Comparison of ENCODE assay signal across 20 cellular contexts in the genomic region with DNA sequence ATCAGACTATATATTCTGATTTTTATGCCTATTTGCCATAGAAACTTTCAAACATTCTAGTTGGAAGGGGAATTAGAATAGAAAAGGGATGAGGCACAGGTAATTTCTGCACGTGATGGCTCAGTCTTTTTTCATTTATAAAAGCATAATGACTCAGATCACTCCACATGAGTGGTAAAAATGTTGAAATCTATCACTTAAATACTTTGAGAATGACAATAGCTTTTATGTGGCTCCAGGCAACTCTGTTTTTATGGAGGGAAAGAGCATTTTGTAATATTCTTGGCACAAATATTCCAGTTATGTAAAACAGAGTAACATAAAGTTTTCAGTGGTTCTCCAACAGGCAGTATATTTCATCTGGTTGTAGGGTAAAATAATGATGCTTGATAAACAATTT. TPM values are rescaled to one million over a fixed set of nuclear protein-coding genes. Genes with fewer than 3 reads are reported as not detected.
DNase-seq lines count a peak whose midpoint lies in the region; ATAC-seq, FAIRE-seq and TF ChIP-seq lines count a peak whose summit lies in the region.
"Had no signal": no experiment of that assay in that cellular context is flagged by ENCODE, and none has a peak within 500 bp of the region (broad histone marks: within the 10 kb centered on the region; RNA-seq: fewer than 3 reads in every experiment).

No MANE protein-coding gene starts in this region.

- H3K4me3 Mint-ChIP-seq in mesothelial cell of epicardium = no peak overlapping the region
- no peak overlapping the region for H3K4me3 Mint-ChIP-seq in activated T-cell treated with anti-CD3 and anti-CD28 coated beads, Interleukin-2, amount 50 U/mL, for 4 hours
- H3K4me3 Mint-ChIP-seq: endodermal cell, H9 had no signal

- H3K4me1 ChIP-seq in body of pancreas = no peaks in the 10 kb centered on the region
- H3K4me1 ChIP-seq: BLaER1, pancreas had no signal

- ATAC-seq in activated T-cell treated with anti-CD3 and anti-CD28 coated beads, Interleukin-2, amount 50 U/mL, for 4 hours = no peak
- no peak for ATAC-seq in GM21723 (IDR thresholded peaks at IDR 0.05; ENCODE audit: unreplicated experiment)
- ATAC-seq in body of pancreas = no peak
- ATAC-seq: pancreas had no signal

- intact Hi-C loops in body of pancreas (cut with DNase I) = no loop called here

- DNase-seq in EL (peak; percentile 88), M059J (ENCODE audit: low read depth) (peak; percentile 83), bronchial epithelial cell (ENCODE audit: low read depth) (peak; percentile 89), mesothelial cell of epicardium (ENCODE audit: low spot score in 2 of 2, unreplicated experiment in 2 of 2) (no peak), T1000 (lab: John Stamatoyannopoulos, UW) (no peak), body of pancreas (no peak)
- DNase-seq in activated T-cell treated with anti-CD3 and anti-CD28 coated beads, Interleukin-2, amount 50 U/mL, for 4 hours = no peak
- DNase-seq: cerebellar nuclear complex; endodermal cell; H9; Kasumi-1; NCI-H446; pancreas; SJCRH30; stimulated activated CD4-positive, alpha-beta T cell treated with anti-CD3 and anti-CD28 coated beads, Interleukin-4, amount 100 ng/mL, for 1 hour had no signal

- TF ChIP-seq POLR2A in body of pancreas (IDR thresholded peaks at IDR 0.05) = no peak

- no peak overlapping the region for H3K27ac ChIP-seq in body of pancreas
- H3K27ac ChIP-seq: BLaER1, pancreas, SJCRH30, suprapubic skin had no signal

- WGBS in body of pancreas, 2 donors = 33 to 50% methylated on average over 1 of the region's 1 CpG

- no peaks in the 10 kb centered on the region for H3K9me3 Mint-ChIP-seq in mesothelial cell of epicardium
- no peaks in the 10 kb centered on the region for H3K9me3 Mint-ChIP-seq in activated T-cell treated with anti-CD3 and anti-CD28 coated beads, Interleukin-2, amount 50 U/mL, for 4 hours
- H3K9me3 Mint-ChIP-seq: activated T-helper 2 cell treated with anti-CD3 and anti-CD28 coated beads, Interferon-gamma antibody, Interleukin-2, Interleukin-4, amounts not matched to agents 10 μg/mL and 5 μg/mL and 100 μg/mL, durations not matched to agents 14 hours and 24 hours and 36 hours; H9 had no signal

- TF ChIP-seq CTCF in bronchial epithelial cell (IDR thresholded peaks at IDR 0.05; ENCODE audit: insufficient read depth, low read length, severe bottlenecking) (no peak), mesothelial cell of epicardium (IDR thresholded peaks at IDR 0.05; ENCODE audit: unreplicated experiment) (no peak), body of pancreas (IDR thresholded peaks at IDR 0.05) (no peak)

- H3K4me1 Mint-ChIP-seq in mesothelial cell of epicardium = peaks cover 29% of the 10 kb centered on the region
- no peaks in the 10 kb centered on the region for H3K4me1 Mint-ChIP-seq in activated T-cell treated with anti-CD3 and anti-CD28 coated beads, Interleukin-2, amount 50 U/mL, for 4 hours (ENCODE audit: low read depth)
- H3K4me1 Mint-ChIP-seq: endodermal cell, H9 had no signal

- no peaks in the 10 kb centered on the region for H3K36me3 Mint-ChIP-seq in mesothelial cell of epicardium
- no peaks in the 10 kb centered on the region for H3K36me3 Mint-ChIP-seq in activated T-cell treated with anti-CD3 and anti-CD28 coated beads, Interleukin-2, amount 50 U/mL, for 4 hours (ENCODE audit: insufficient read depth)

- no peak for FAIRE-seq in bronchial epithelial cell (lab: Jason Lieb, UNC)
- FAIRE-seq: pancreas had no signal

- H3K9me3 ChIP-seq in body of pancreas = no peaks in the 10 kb centered on the region
- H3K9me3 ChIP-seq: BLaER1, pancreas, SJCRH30, suprapubic skin had no signal

- H3K27ac Mint-ChIP-seq in mesothelial cell of epicardium = peak overlapping the region; percentile 18
- H3K27ac Mint-ChIP-seq: activated T-helper 2 cell treated with anti-CD3 and anti-CD28 coated beads, Interferon-gamma antibody, Interleukin-2, Interleukin-4, amounts not matched to agents 10 μg/mL and 5 μg/mL and 100 μg/mL, durations not matched to agents 14 hours and 24 hours and 36 hours; endodermal cell; H9 had no signal

- no peaks in the 10 kb centered on the region for H3K36me3 ChIP-seq in bronchial epithelial cell (ENCODE audit: control insufficient read depth, insufficient read depth, low read length)
- no peaks in the 10 kb centered on the region for H3K36me3 ChIP-seq in body of pancreas (replicated peaks in 1 of 2; ENCODE audit: insufficient read depth in 1 of 2, low read depth in 2 of 2)
- H3K36me3 ChIP-seq: BLaER1, pancreas, SJCRH30, suprapubic skin had no signal

- peaks cover 4% of the 10 kb centered on the region for H3K27me3 Mint-ChIP-seq in mesothelial cell of epicardium (ENCODE audit: low read depth)
- peaks cover 10% of the 10 kb centered on the region for H3K27me3 Mint-ChIP-seq in activated T-cell treated with anti-CD3 and anti-CD28 coated beads, Interleukin-2, amount 50 U/mL, for 4 hours (ENCODE audit: low read depth)

- H3K4me3 ChIP-seq in bronchial epithelial cell (ENCODE audit: low read depth, low read length) (no peak overlapping the region), body of pancreas (no peak overlapping the region)
- H3K4me3 ChIP-seq: BLaER1, pancreas, SJCRH30, suprapubic skin had no signal

- H3K27me3 ChIP-seq in bronchial epithelial cell (ENCODE audit: control insufficient read depth, insufficient read depth, low read length) (no peaks in the 10 kb centered on the region), body of pancreas (no peaks in the 10 kb centered on the region)
- H3K27me3 ChIP-seq: BLaER1, SJCRH30 had no signal

RNA-seq across cellular contexts. Expression of gene MMP3, which starts 5.9 kb away (rescaled TPM):
- 126 and 136 TPM in 2 replicates for total RNA-seq in M059J (2014; rRNA removed; shearing (Covaris generic))
- total RNA-seq in bronchial epithelial cell (0.13 and 0.26 TPM in 2 replicates), mesothelial cell of epicardium (not detected in 3 replicates), body of pancreas (1 to 10 TPM in 1 of 2 donors, not detected in 1; 1.0 TPM)
- not detected for total RNA-seq in activated T-cell treated with anti-CD3 and anti-CD28 coated beads, Interleukin-2, amount 50 U/mL, for 4 hours
- total RNA-seq: activated T-helper 2 cell treated with anti-CD3 and anti-CD28 coated beads, Interferon-gamma antibody, Interleukin-2, Interleukin-4, amounts not matched to agents 10 μg/mL and 5 μg/mL and 100 μg/mL, durations not matched to agents 14 hours and 24 hours and 36 hours; endodermal cell; H9 had no signal

RNA-seq across cellular contexts. Expression of gene MMP12, which starts 25.5 kb away (rescaled TPM):
- total RNA-seq in M059J (2014; rRNA removed; shearing (Covaris generic)) = 4.0 and 4.6 TPM in 2 replicates
- not detected in 2 replicates for total RNA-seq in bronchial epithelial cell
- not detected in 3 replicates for total RNA-seq in mesothelial cell of epicardium
- not detected for total RNA-seq in activated T-cell treated with anti-CD3 and anti-CD28 coated beads, Interleukin-2, amount 50 U/mL, for 4 hours
- total RNA-seq in body of pancreas = not detected
- total RNA-seq: activated T-helper 2 cell treated with anti-CD3 and anti-CD28 coated beads, Interferon-gamma antibody, Interleukin-2, Interleukin-4, amounts not matched to agents 10 μg/mL and 5 μg/mL and 100 μg/mL, durations not matched to agents 14 hours and 24 hours and 36 hours; endodermal cell; H9; SJCRH30; suprapubic skin had no signal

RNA-seq across cellular contexts. Expression of gene MMP1, which starts 51.4 kb away (rescaled TPM):
- total RNA-seq in M059J (2014; rRNA removed; shearing (Covaris generic)) = 75.7 and 80.6 TPM in 2 replicates
- total RNA-seq in bronchial epithelial cell (68.1 and 168 TPM in 2 replicates), mesothelial cell of epicardium (0.13 to 0.18 TPM in 2 of 3 replicates, not detected in the other), body of pancreas (10 to 100 TPM in 1 of 2 donors, not detected in 1; 34.8 TPM)
- total RNA-seq in activated T-cell treated with anti-CD3 and anti-CD28 coated beads, Interleukin-2, amount 50 U/mL, for 4 hours = not detected
- total RNA-seq: activated T-helper 2 cell treated with anti-CD3 and anti-CD28 coated beads, Interferon-gamma antibody, Interleukin-2, Interleukin-4, amounts not matched to agents 10 μg/mL and 5 μg/mL and 100 μg/mL, durations not matched to agents 14 hours and 24 hours and 36 hours; endodermal cell; H9; lower leg skin; SJCRH30 had no signal

Comparison
In these comparisons a context has a peak if more than half of its experiments do, and no peak if none do; other contexts are left out.
1. DNase-seq: peak in EL (single experiment), M059J (single experiment) and bronchial epithelial cell (single experiment); none in mesothelial cell of epicardium (0 of 2), T1000 (single experiment), activated T-cell treated with anti-CD3 and anti-CD28 coated beads, Interleukin-2, amount 50 U/mL, for 4 hours (single experiment) and body of pancreas (0 of 4).
2. RNA of gene MMP3, which starts 5.9 kb away (total RNA-seq): 126 to 136 TPM in M059J; 1.0 TPM in body of pancreas, 0.13 to 0.26 TPM in bronchial epithelial cell, not detected in mesothelial cell of epicardium and not detected in activated T-cell treated with anti-CD3 and anti-CD28 coated beads, Interleukin-2, amount 50 U/mL, for 4 hours; every median in the first group is over 10 times any median in the second.